Comparison of ENCODE assay signal across 15 cellular contexts in the genomic region with DNA sequence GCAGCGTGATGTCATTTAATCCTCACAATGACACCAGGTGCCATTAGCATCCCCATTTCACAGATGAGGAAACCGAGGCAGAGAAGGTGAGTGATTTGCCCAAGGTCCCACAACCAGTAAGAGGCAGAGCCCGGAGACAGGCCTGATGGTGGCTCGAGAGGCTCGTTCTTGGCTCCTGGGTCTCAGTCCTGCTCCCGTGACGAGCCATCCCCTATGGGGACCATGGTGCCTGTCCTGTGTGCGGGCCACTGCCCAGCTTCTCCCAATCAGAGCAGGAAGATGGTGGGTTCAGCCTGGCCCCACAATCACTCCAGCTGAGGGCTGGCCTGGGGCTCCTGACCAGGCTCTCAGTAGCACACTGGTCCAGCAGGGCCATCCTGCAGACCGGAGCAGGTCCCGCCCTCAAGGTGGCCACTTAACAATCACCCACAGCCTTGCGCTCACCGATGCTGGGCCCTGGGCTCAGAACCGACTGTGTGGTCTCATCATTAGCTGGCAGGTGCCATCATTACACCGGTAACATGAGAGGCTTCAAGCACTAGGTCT. TPM values are rescaled to one million over a fixed set of nuclear protein-coding genes. Genes with fewer than 3 reads are reported as not detected.
DNase-seq lines count a peak whose midpoint lies in the region; ATAC-seq and TF ChIP-seq lines count a peak whose summit lies in the region.
"Had no signal": no experiment of that assay in that cellular context is flagged by ENCODE, and none has a peak within 500 bp of the region (broad histone marks: within the 10 kb centered on the region; RNA-seq: fewer than 3 reads in every experiment).

No MANE protein-coding gene starts in this region.

- ATAC-seq in WTC11 (no peak), gastroesophageal sphincter (no peak), HG03432 (IDR thresholded peaks at IDR 0.05; ENCODE audit: unreplicated experiment) (no peak), HG02763 (IDR thresholded peaks at IDR 0.05; ENCODE audit: unreplicated experiment) (no peak), GM19324 (IDR thresholded peaks at IDR 0.05; ENCODE audit: low FRiP score, unreplicated experiment) (no peak)

- no peak overlapping the region for H3K4me3 ChIP-seq in gastroesophageal sphincter
- H3K4me3 ChIP-seq in rectal smooth muscle tissue (ENCODE audit: low read length) = no peak overlapping the region
- H3K4me3 ChIP-seq in lower leg skin (ENCODE audit: low read depth, poor library complexity, severe bottlenecking) = no peak overlapping the region
- H3K4me3 ChIP-seq: cardiac muscle cell had no signal

- WGBS in gastroesophageal sphincter (ENCODE audit: low coverage in 1 of 2), 2 donors = no CpG with 5 or more reads among the region's 14 CpGs
- 87 to 90% methylated on average over 13 to 14 of the region's 14 CpGs for WGBS in lower leg skin, 2 donors

- H3K36me3 Mint-ChIP-seq in Calu3 (ENCODE audit: insufficient read depth, unreplicated experiment) (peaks cover 89% of the 10 kb centered on the region), WTC11 (no peaks in the 10 kb centered on the region)

- H3K4me1 ChIP-seq in gastroesophageal sphincter (peaks cover 0 to 68% (median 15%) of the 10 kb centered on the region in 3 donors), rectal smooth muscle tissue (ENCODE audit: control insufficient read depth, insufficient read depth, low read length) (peaks cover 12% of the 10 kb centered on the region)

- H3K27me3 ChIP-seq in gastroesophageal sphincter = no peaks in the 10 kb centered on the region
- no peaks in the 10 kb centered on the region for H3K27me3 ChIP-seq in rectal smooth muscle tissue (ENCODE audit: control insufficient read depth, insufficient read depth, low read length)
- H3K27me3 ChIP-seq: cardiac muscle cell had no signal

- H3K27me3 Mint-ChIP-seq in Calu3 (ENCODE audit: unreplicated experiment) = no peaks in the 10 kb centered on the region
- no peaks in the 10 kb centered on the region for H3K27me3 Mint-ChIP-seq in WTC11 (ENCODE audit: low read depth)

- no peaks in the 10 kb centered on the region for H3K9me3 Mint-ChIP-seq in Calu3 (ENCODE audit: low read depth, unreplicated experiment)
- no peaks in the 10 kb centered on the region for H3K9me3 Mint-ChIP-seq in WTC11
- H3K9me3 Mint-ChIP-seq: nephron progenitor cell had no signal

- H3K27ac Mint-ChIP-seq in Calu3 (ENCODE audit: unreplicated experiment) (peak overlapping the region; percentile 97), WTC11 (peak overlapping the region; percentile 33; the same call in 1 of the 2 replicates)
- H3K27ac Mint-ChIP-seq: nephron progenitor cell had no signal

- intact Hi-C loops in Calu3 (cut with micrococcal nuclease; ENCODE audit: unreplicated experiment) (no loop called here), lower leg skin (cut with DNase I; ENCODE audit: low total_unique reads) (no loop called here)

- H3K27ac ChIP-seq in gastroesophageal sphincter (peak overlapping the region in 3 of 4 donors; percentile 29 to 62 (median 53)), rectal smooth muscle tissue (ENCODE audit: low read depth, low read length) (peak overlapping the region; percentile 51)
- H3K27ac ChIP-seq: cardiac muscle cell had no signal

- TF ChIP-seq EP300 in gastroesophageal sphincter (IDR thresholded peaks at IDR 0.05) = no peak

- peak overlapping the region; percentile 88 for H3K4me3 Mint-ChIP-seq in Calu3 (ENCODE audit: low read depth, unreplicated experiment)
- no peak overlapping the region for H3K4me3 Mint-ChIP-seq in WTC11
- H3K4me3 Mint-ChIP-seq: nephron progenitor cell had no signal

- DNase-seq in Calu3 (no peak), WTC11 (ENCODE audit: low spot score) (no peak), lower leg skin (ENCODE audit: low spot score in 2 of 2) (no peak)
- DNase-seq: activated CD4-positive, CD25-positive, alpha-beta regulatory T cell treated with anti-CD3 and anti-CD28 coated beads, Interleukin-2, amount 50 U/mL, for 72 hours; H9; NCI-H1417 treated with DMSO at 0.1 percent for 48 hours; NCI-H774; nephron progenitor cell; stimulated activated CD4-positive, alpha-beta T cell treated with anti-CD3 and anti-CD28 coated beads, Interleukin-15, amount 100 ng/mL, for 24 hours had no signal

- H3K36me3 ChIP-seq in gastroesophageal sphincter (no peaks in the 10 kb centered on the region), rectal smooth muscle tissue (ENCODE audit: control insufficient read depth, insufficient read depth, low read length) (no peaks in the 10 kb centered on the region)
- H3K36me3 ChIP-seq: cardiac muscle cell had no signal

- TSS peak; percentile 1 for BruUV-seq in Calu3 (replicated peaks; lab: Mats Ljungman, UMichigan)

- TF ChIP-seq CTCF in Calu3 (IDR thresholded peaks at IDR 0.05; ENCODE audit: unreplicated experiment) = no peak
- TF ChIP-seq CTCF in WTC11 (IDR thresholded peaks at IDR 0.05) = no peak
- TF ChIP-seq CTCF in gastroesophageal sphincter (IDR thresholded peaks at IDR 0.05) = no peak
- no peak for TF ChIP-seq CTCF in lower leg skin (IDR thresholded peaks at IDR 0.05)

- no peaks in the 10 kb centered on the region for H3K9me3 ChIP-seq in gastroesophageal sphincter

- no peak for TF ChIP-seq POLR2A in gastroesophageal sphincter (IDR thresholded peaks at IDR 0.05)
- no peak for TF ChIP-seq POLR2A in lower leg skin (IDR thresholded peaks at IDR 0.05)

- no peak overlapping the region for H3K9ac ChIP-seq in rectal smooth muscle tissue (ENCODE audit: low read length)

- CTCF ChIA-PET in Calu3 (lab: Charles Lee) = interaction anchor here (0.6 to 1.0 kb wide), 4 partner anchors 93 to 191 kb away, joined by 3 to 8 read pairs (median 5); no protein-coding TSS in a partner anchor
- CTCF ChIA-PET in WTC11 (lab: Charles Lee) = interaction anchor here (1.3 kb wide), 2 partner anchors 12 to 20 kb away, joined by 3 to 5 read pairs; no protein-coding TSS in a partner anchor

- peaks cover 96% of the 10 kb centered on the region for H3K4me1 Mint-ChIP-seq in Calu3 (ENCODE audit: low read depth, unreplicated experiment)
- peaks cover 19% of the 10 kb centered on the region for H3K4me1 Mint-ChIP-seq in WTC11

- POLR2A ChIA-PET in WTC11 (lab: Charles Lee) = no interaction called here

TF ChIP-seq in WTC11, 78 proteins besides CTCF, POLR2A, EP300 and RAD21 (continues in another document):
- TF ChIP-seq FOXJ3 (CRISPR knock-in tag; IDR thresholded peaks at IDR 0.05; ENCODE audit: borderline replicate concordance) (no peak), PREB (CRISPR knock-in tag; IDR thresholded peaks at IDR 0.05; ENCODE audit: borderline replicate concordance) (no peak)
- TF ChIP-seq, protein P1, sequence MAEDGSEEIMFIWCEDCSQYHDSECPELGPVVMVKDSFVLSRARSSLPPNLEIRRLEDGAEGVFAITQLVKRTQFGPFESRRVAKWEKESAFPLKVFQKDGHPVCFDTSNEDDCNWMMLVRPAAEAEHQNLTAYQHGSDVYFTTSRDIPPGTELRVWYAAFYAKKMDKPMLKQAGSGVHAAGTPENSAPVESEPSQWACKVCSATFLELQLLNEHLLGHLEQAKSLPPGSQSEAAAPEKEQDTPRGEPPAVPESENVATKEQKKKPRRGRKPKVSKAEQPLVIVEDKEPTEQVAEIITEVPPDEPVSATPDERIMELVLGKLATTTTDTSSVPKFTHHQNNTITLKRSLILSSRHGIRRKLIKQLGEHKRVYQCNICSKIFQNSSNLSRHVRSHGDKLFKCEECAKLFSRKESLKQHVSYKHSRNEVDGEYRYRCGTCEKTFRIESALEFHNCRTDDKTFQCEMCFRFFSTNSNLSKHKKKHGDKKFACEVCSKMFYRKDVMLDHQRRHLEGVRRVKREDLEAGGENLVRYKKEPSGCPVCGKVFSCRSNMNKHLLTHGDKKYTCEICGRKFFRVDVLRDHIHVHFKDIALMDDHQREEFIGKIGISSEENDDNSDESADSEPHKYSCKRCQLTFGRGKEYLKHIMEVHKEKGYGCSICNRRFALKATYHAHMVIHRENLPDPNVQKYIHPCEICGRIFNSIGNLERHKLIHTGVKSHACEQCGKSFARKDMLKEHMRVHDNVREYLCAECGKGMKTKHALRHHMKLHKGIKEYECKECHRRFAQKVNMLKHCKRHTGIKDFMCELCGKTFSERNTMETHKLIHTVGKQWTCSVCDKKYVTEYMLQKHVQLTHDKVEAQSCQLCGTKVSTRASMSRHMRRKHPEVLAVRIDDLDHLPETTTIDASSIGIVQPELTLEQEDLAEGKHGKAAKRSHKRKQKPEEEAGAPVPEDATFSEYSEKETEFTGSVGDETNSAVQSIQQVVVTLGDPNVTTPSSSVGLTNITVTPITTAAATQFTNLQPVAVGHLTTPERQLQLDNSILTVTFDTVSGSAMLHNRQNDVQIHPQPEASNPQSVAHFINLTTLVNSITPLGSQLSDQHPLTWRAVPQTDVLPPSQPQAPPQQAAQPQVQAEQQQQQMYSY (CRISPR knock-in tag; IDR thresholded peaks at IDR 0.05) = no peak

RNA-seq across cellular contexts. Expression of gene ALDH3B1, which starts 3.6 kb away (rescaled TPM):
- total RNA-seq in Calu3 (2022) = 41.6 and 68.2 TPM in 2 replicates
- 0.30 to 0.53 TPM (median 0.46 TPM) in 3 replicates for total RNA-seq in WTC11 (2021)
- 10 to 100 TPM in 2 of 4 donors, 1 to 10 TPM in 2; 6.4 to 15.1 (median 11.2) TPM for total RNA-seq in gastroesophageal sphincter
- 10 to 100 TPM in 1 of 4 donors, 1 to 10 TPM in 3; 5.4 to 11.6 (median 6.4) TPM for total RNA-seq in lower leg skin
- total RNA-seq: H9 had no signal

RNA-seq across cellular contexts. Expression of gene UNC93B1, which starts 9.8 kb away (rescaled TPM):
- total RNA-seq in Calu3 (2022) (71.2 and 92.6 TPM in 2 replicates), WTC11 (2021) (27.7 to 29.7 TPM (median 27.9 TPM) in 3 replicates), gastroesophageal sphincter (10 to 100 TPM; 12.6 to 33.0 (median 26.1) TPM), lower leg skin (10 to 100 TPM; 29.2 to 47.2 (median 44.3) TPM)

RNA-seq across cellular contexts. Expression of gene NDUFS8, which starts 16.8 kb away (rescaled TPM):
- total RNA-seq in Calu3 (2022) (163 and 166 TPM in 2 replicates), WTC11 (2021) (221 to 247 TPM (median 240 TPM) in 3 replicates), gastroesophageal sphincter (100 to 1,000 TPM; 145 to 203 (median 159) TPM), lower leg skin (100 to 1,000 TPM; 136 to 206 (median 159) TPM)

RNA-seq across cellular contexts. Expression of gene TCIRG1, which starts 25.1 kb away (rescaled TPM):
- 42.1 and 49.7 TPM in 2 replicates for total RNA-seq in Calu3 (2022)
- 50.7 to 51.7 TPM (median 51.1 TPM) in 3 replicates for total RNA-seq in WTC11 (2021)
- 100 to 1,000 TPM in 1 of 4 donors, 10 to 100 TPM in 3; 44.5 to 140 (median 81.2) TPM for total RNA-seq in gastroesophageal sphincter
- total RNA-seq in lower leg skin = 10 to 100 TPM; 29.6 to 57.1 (median 34.8) TPM
